ENCODE assay signal across 9 cellular contexts in the genomic region with DNA sequence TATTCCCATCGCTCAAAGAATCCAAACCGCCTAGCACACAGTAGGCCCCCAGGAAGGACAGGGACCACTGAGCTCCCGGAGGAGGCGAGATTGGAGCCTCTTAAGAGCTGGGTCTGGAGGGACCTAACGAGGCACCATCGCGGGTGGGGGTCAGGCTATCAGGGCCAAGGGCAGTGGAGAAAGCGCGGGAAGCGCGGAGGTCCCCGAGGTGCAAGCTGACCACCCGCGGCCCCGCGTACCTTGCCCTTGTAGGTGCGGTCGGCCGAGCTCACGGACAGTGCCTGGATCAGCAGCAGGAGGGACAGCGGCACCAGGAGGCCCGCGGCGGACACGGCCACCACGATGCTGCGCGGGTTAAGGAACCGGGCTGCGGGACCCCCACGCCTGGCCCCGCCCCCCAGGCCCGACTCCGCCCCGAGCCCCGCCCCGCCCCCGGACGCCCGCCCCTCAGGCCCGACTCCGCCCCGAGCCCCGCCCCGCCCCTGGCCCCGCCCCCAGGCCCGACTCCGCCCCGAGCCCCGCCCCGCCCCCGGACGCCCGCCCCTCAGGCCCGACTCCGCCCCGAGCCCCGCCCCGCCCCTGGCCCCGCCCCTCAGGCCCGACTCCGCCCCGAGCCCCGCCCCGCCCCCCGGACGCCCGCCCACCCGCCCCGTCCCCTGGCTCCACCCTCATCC. TPM values are rescaled to one million over a fixed set of nuclear protein-coding genes. Genes with fewer than 3 reads are reported as not detected.
DNase-seq lines count a peak whose midpoint lies in the region; ATAC-seq and TF ChIP-seq lines count a peak whose summit lies in the region.
"Had no signal": no experiment of that assay in that cellular context is flagged by ENCODE, and none has a peak within 500 bp of the region (broad histone marks: within the 10 kb centered on the region; RNA-seq: fewer than 3 reads in every experiment).

No MANE protein-coding gene starts in this region.

- H3K9me3 Mint-ChIP-seq in T-cell = no peaks in the 10 kb centered on the region
- no peaks in the 10 kb centered on the region for H3K9me3 Mint-ChIP-seq in endothelial cell (ENCODE audit: unreplicated experiment)
- H3K9me3 Mint-ChIP-seq in neural progenitor cell = peaks cover 4% of the 10 kb centered on the region

- POLR2A ChIA-PET in T-cell (lab: Charles Lee) = interaction anchor here (0.7 to 1.3 kb wide), 2 partner anchors 9 to 24 kb away, joined by 5 read pairs; no protein-coding TSS in a partner anchor

- peaks cover 14% of the 10 kb centered on the region for H3F3A ChIP-seq in neural progenitor cell (ENCODE audit: low read depth)

- no peak overlapping the region for H3K9ac ChIP-seq in neural progenitor cell

- TF ChIP-seq CTCF in endothelial cell (IDR thresholded peaks at IDR 0.05; ENCODE audit: unreplicated experiment) (no peak), neural progenitor cell (IDR thresholded peaks at IDR 0.05) (no peak)

- H3K27ac Mint-ChIP-seq in T-cell (peak overlapping the region in 1 of 2 donors; percentile 72), endothelial cell (ENCODE audit: unreplicated experiment) (no peak overlapping the region), neural progenitor cell (no peak overlapping the region)
- H3K27ac Mint-ChIP-seq: nephron had no signal

- in situ Hi-C loops in Caki2 (cut with HindIII; ENCODE audit: low pct_unique_long_range_greater_than_20kb, low sequenced_read_pairs) = no loop called here

- no peaks in the 10 kb centered on the region for H3K36me3 ChIP-seq in neural progenitor cell

- no peaks in the 10 kb centered on the region for H4K20me1 ChIP-seq in neural progenitor cell (ENCODE audit: low read depth)

- H3K4me1 ChIP-seq in neural progenitor cell = no peaks in the 10 kb centered on the region

- DNase-seq in Caki2 (ENCODE audit: low read depth) = peak; percentile 19
- DNase-seq in T-cell = peak in 13 of 34 experiments; percentile 10 to 54 (median 28)
- DNase-seq in endothelial cell (ENCODE audit: low spot score) = no peak
- DNase-seq in neural progenitor cell (ENCODE audit: low spot score) = peak; percentile 71
- DNase-seq in OCI-M1 (lab: John Stamatoyannopoulos, UW) = no peak
- no peak for DNase-seq in DMS 273 (lab: John Stamatoyannopoulos, UW; ENCODE audit: unreplicated experiment)
- no peak for DNase-seq in pons (ENCODE audit: low spot score)

- peak overlapping the region; percentile 74 for H3K4me2 ChIP-seq in neural progenitor cell

- H3K27ac ChIP-seq in neural progenitor cell = no peak overlapping the region

- H3K4me3 Mint-ChIP-seq in T-cell = peak overlapping the region; percentile 49 to 81 (median 79)
- H3K4me3 Mint-ChIP-seq in endothelial cell (ENCODE audit: unreplicated experiment) = peak overlapping the region; percentile 60
- H3K4me3 Mint-ChIP-seq in neural progenitor cell = peak overlapping the region; percentile 69

- H3K4me1 Mint-ChIP-seq in T-cell = peaks cover 9 to 28% (median 10%) of the 10 kb centered on the region in 3 donors
- peaks cover 4% of the 10 kb centered on the region for H3K4me1 Mint-ChIP-seq in endothelial cell (ENCODE audit: unreplicated experiment)
- peaks cover 14% of the 10 kb centered on the region for H3K4me1 Mint-ChIP-seq in neural progenitor cell
- H3K4me1 Mint-ChIP-seq: nephron had no signal

- peak overlapping the region; percentile 47 for H3K4me3 ChIP-seq in neural progenitor cell

- H3K79me2 ChIP-seq in neural progenitor cell (ENCODE audit: low read depth) = no peaks in the 10 kb centered on the region

- peak; percentile 39 to 58 (median 44) for ATAC-seq in T-cell (replicated peaks in 1 of 4)
- ATAC-seq in HG03095 (IDR thresholded peaks at IDR 0.05; ENCODE audit: unreplicated experiment) = no peak

- H3K9me3 ChIP-seq in neural progenitor cell (ENCODE audit: low read depth) = no peaks in the 10 kb centered on the region

- H3K36me3 Mint-ChIP-seq in T-cell (no peaks in the 10 kb centered on the region), endothelial cell (ENCODE audit: low read depth, unreplicated experiment) (no peaks in the 10 kb centered on the region), neural progenitor cell (no peaks in the 10 kb centered on the region)

- H3K27me3 ChIP-seq in neural progenitor cell = peaks cover 24% of the 10 kb centered on the region

- peak overlapping the region; percentile 94 for H2AFZ ChIP-seq in neural progenitor cell (replicated peaks)

- CTCF ChIA-PET in T-cell (lab: Charles Lee) = interaction anchor here in 1 of 2 donors (1.3 kb wide), 1 partner anchor 133 kb away, joined by 4 read pairs; no protein-coding TSS in a partner anchor

- H3K27me3 Mint-ChIP-seq in T-cell = no peaks in the 10 kb centered on the region
- peaks cover 17% of the 10 kb centered on the region for H3K27me3 Mint-ChIP-seq in endothelial cell (ENCODE audit: unreplicated experiment)
- H3K27me3 Mint-ChIP-seq in neural progenitor cell (ENCODE audit: insufficient read depth, low read depth) = peaks cover 2% of the 10 kb centered on the region

RNA-seq across cellular contexts. Expression of gene ZDHHC19, which starts 3.9 kb away (rescaled TPM):
- not detected in 2 replicates for total RNA-seq in Caki2 (2014; rRNA removed; shearing (Covaris generic); ENCODE audit: low replicate concordance)
- total RNA-seq in T-cell (under 1 TPM in 2 of 5 donors, not detected in 3; 0.49 to 0.54 TPM), endothelial cell (ENCODE audit: unreplicated experiment) (0.82 TPM), neural progenitor cell (ENCODE audit: low replicate concordance) (not detected in 2 replicates)

RNA-seq across cellular contexts. Expression of gene SLC51A, which starts 9.0 kb away (rescaled TPM):
- not detected in 2 replicates for total RNA-seq in Caki2 (2014; rRNA removed; shearing (Covaris generic); ENCODE audit: low replicate concordance)
- not detected for total RNA-seq in T-cell
- not detected for total RNA-seq in endothelial cell (ENCODE audit: unreplicated experiment)
- 0.28 TPM in 1 of 2 replicates, not detected in the other for total RNA-seq in neural progenitor cell (ENCODE audit: low replicate concordance)

Comparison
In these comparisons a context has a peak if more than half of its experiments do, and no peak if none do; other contexts are left out.
1. DNase-seq: peak in Caki2 (single experiment) and neural progenitor cell (single experiment); none in endothelial cell (single experiment), OCI-M1 (single experiment), DMS 273 (single experiment) and pons (single experiment).
2. Peak in every context shown above with its lines, with median percentiles within 50 percentile points of each other: H3K4me3 Mint-ChIP-seq.